ENCODE assay signal across 29 cellular contexts in the genomic region with DNA sequence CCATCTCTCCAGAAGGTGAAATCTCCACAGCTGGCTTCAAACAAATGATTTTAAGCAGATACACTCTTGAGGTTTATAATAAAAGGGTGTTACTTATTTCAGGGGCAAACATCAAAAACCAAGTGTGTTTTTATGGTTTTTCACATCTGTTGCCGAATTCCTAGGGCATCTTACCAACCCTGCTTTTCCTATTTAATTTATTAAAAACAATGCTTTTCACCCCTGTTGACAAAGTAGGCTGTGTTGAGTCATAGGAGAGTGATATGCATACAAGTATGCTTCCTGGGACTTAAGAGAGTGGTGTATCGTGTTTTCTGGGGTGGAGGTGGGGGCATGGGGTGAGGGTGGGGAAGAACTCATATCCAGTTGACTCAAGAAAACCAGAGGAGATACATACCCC. TPM values are rescaled to one million over a fixed set of nuclear protein-coding genes. Genes with fewer than 3 reads are reported as not detected.
"Had no signal": no experiment of that assay in that cellular context is flagged by ENCODE, and none has a peak within 500 bp of the region (broad histone marks: within the 10 kb centered on the region; RNA-seq: fewer than 3 reads in every experiment).

No MANE protein-coding gene starts in this region.

- H3K4me3 ChIP-seq: ascending aorta, esophagus squamous epithelium, left lung, lung, neural progenitor cell, smooth muscle cell, thoracic aorta, vagina had no signal

- DNase-seq: activated CD4-positive, alpha-beta T cell treated with anti-CD3 and anti-CD28 coated beads, Interleukin-2, amount 10 ng/mL, durations not matched to agents 24 days and 14 days; activated CD8-positive, alpha-beta T cell treated with anti-CD3 and anti-CD28 coated beads, Interleukin-2, amount 10 ng/mL, durations not matched to agents 7 days and 5 days; activated gamma-delta T cell treated with Interleukin-2 at 50 U/mL for 16 hours; brain microvascular endothelial cell; esophagus squamous epithelium; foreskin melanocyte; kidney glomerular epithelial cell; left lung; naive thymus-derived CD4-positive, alpha-beta T cell; posterior cingulate gyrus; stimulated activated CD4-positive, alpha-beta T cell treated with anti-CD3 and anti-CD28 coated beads, Interleukin-15, amount 100 ng/mL, for 24 hours; stimulated activated CD8-positive, alpha-beta memory T cell treated with anti-CD3 and anti-CD28 coated beads, Interleukin-4, amount 100 ng/mL, for 48 hours; stimulated activated naive CD4-positive, alpha-beta T cell had no signal

- H3K36me3 ChIP-seq: ascending aorta, brain microvascular endothelial cell, esophagus squamous epithelium, left lung, neural progenitor cell, thoracic aorta, vagina had no signal

- H3K36me3 Mint-ChIP-seq: activated naive CD4-positive, alpha-beta T cell treated with anti-CD3 and anti-CD28 coated beads, Interleukin-2, amount 50 U/mL, for 24 hours; naive thymus-derived CD4-positive, alpha-beta T cell; neural progenitor cell; type B pancreatic cell had no signal

- ATAC-seq: activated CD4-positive, CD25-positive, alpha-beta regulatory T cell treated with anti-CD3 and anti-CD28 coated beads, Interleukin-2, amount 50 U/mL, for 24 hours; activated CD8-positive, alpha-beta T cell treated with anti-CD3 and anti-CD28 coated beads, Interleukin-2, amount 10 ng/mL, durations not matched to agents 7 days and 5 days; left lung; naive thymus-derived CD4-positive, alpha-beta T cell; sciatic nerve had no signal

- H3K9me3 Mint-ChIP-seq: activated CD4-positive, alpha-beta T cell treated with anti-CD3 and anti-CD28 coated beads, Interleukin-2, amount 10 ng/mL, durations not matched to agents 24 days and 14 days; activated naive CD4-positive, alpha-beta T cell treated with anti-CD3 and anti-CD28 coated beads, Interleukin-2, amount 50 U/mL, for 24 hours; activated T-helper 1 cell treated with anti-CD3 and anti-CD28 coated beads, Interleukin-12 subunit alpha, Interleukin-12 subunit beta, Interleukin-2, Interleukin-4 antibody, amounts not matched to agents 30 ng/mL and 10 ng/mL and 1 ng/mL, durations not matched to agents 14 hours and 24 hours and 36 hours; central memory CD8-positive, alpha-beta T cell; neural progenitor cell; T-helper 2 cell treated with Interferon-gamma antibody and Interleukin-4, amounts not matched to agents 5 μg/mL and 100 μg/mL, for 36 hours; type B pancreatic cell had no signal

- H3K27me3 Mint-ChIP-seq: activated naive CD4-positive, alpha-beta T cell treated with anti-CD3 and anti-CD28 coated beads, Interleukin-2, amount 50 U/mL, for 24 hours; central memory CD8-positive, alpha-beta T cell had no signal

- H3K27me3 ChIP-seq: ascending aorta, neural progenitor cell, vagina had no signal

- H3K4me3 Mint-ChIP-seq: activated CD4-positive, alpha-beta T cell treated with anti-CD3 and anti-CD28 coated beads, Interleukin-2, amount 10 ng/mL, durations not matched to agents 24 days and 14 days; activated CD8-positive, alpha-beta T cell treated with anti-CD3 and anti-CD28 coated beads, Interleukin-2, amount 10 ng/mL, durations not matched to agents 7 days and 5 days; activated naive CD4-positive, alpha-beta T cell treated with anti-CD3 and anti-CD28 coated beads, Interleukin-2, amount 50 U/mL, for 24 hours; activated T-helper 1 cell treated with anti-CD3 and anti-CD28 coated beads, Interleukin-12 subunit alpha, Interleukin-12 subunit beta, Interleukin-2, Interleukin-4 antibody, amounts not matched to agents 30 ng/mL and 10 ng/mL and 1 ng/mL, durations not matched to agents 14 hours and 24 hours and 36 hours; central memory CD8-positive, alpha-beta T cell; naive thymus-derived CD4-positive, alpha-beta T cell; neural progenitor cell; T-helper 2 cell treated with Interferon-gamma antibody and Interleukin-4, amounts not matched to agents 5 μg/mL and 100 μg/mL, for 36 hours; type B pancreatic cell had no signal

- FAIRE-seq: colon had no signal

- H3K27ac Mint-ChIP-seq: activated CD4-positive, alpha-beta T cell treated with anti-CD3 and anti-CD28 coated beads, Interleukin-2, amount 10 ng/mL, durations not matched to agents 24 days and 14 days; activated CD8-positive, alpha-beta T cell treated with anti-CD3 and anti-CD28 coated beads, Interleukin-2, amount 10 ng/mL, durations not matched to agents 7 days and 5 days; activated naive CD4-positive, alpha-beta T cell treated with anti-CD3 and anti-CD28 coated beads, Interleukin-2, amount 50 U/mL, for 24 hours; activated T-helper 1 cell treated with anti-CD3 and anti-CD28 coated beads, Interleukin-12 subunit alpha, Interleukin-12 subunit beta, Interleukin-2, Interleukin-4 antibody, amounts not matched to agents 30 ng/mL and 10 ng/mL and 1 ng/mL, durations not matched to agents 14 hours and 24 hours and 36 hours; neural progenitor cell; T-helper 2 cell treated with Interferon-gamma antibody and Interleukin-4, amounts not matched to agents 5 μg/mL and 100 μg/mL, for 36 hours; type B pancreatic cell had no signal

RNA-seq across cellular contexts. Expression of gene IL20, which starts 29.3 kb away (rescaled TPM):
- total RNA-seq: activated CD4-positive, alpha-beta T cell treated with anti-CD3 and anti-CD28 coated beads, Interleukin-2, amount 10 ng/mL, durations not matched to agents 24 days and 14 days; activated CD8-positive, alpha-beta T cell treated with anti-CD3 and anti-CD28 coated beads, Interleukin-2, amount 10 ng/mL, durations not matched to agents 7 days and 5 days; activated T-helper 1 cell treated with anti-CD3 and anti-CD28 coated beads, Interleukin-12 subunit alpha, Interleukin-12 subunit beta, Interleukin-2, Interleukin-4 antibody, amounts not matched to agents 30 ng/mL and 10 ng/mL and 1 ng/mL, durations not matched to agents 14 hours and 24 hours and 36 hours; ascending aorta; left lung; lung; mesenteric fat pad; mucosa of gallbladder; naive thymus-derived CD4-positive, alpha-beta T cell; sciatic nerve; smooth muscle cell; thoracic aorta; vagina had no signal
